Comparison of ENCODE assay signal across 8 cellular contexts in the genomic region with DNA sequence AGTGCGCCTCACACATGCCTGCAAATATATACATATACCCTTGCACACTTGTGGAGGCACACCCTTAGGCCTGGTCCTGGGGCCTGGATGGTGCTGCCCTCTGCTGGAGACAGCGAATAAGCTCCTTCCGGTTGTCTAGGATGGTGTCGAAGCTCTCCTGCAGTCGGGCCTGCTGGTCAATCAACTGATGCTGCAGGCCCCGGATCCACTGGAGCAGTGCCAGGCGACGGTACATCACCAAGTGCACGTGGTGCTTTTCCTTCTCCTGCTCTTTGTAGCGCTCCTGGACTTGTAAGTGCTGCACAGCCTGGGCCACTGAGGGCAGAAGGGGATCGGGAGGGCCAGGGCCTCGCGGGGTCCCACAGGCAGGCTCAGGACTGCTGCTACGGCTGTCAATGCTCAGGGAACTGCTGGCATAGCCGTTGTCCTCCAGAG. TPM values are rescaled to one million over a fixed set of nuclear protein-coding genes. Genes with fewer than 3 reads are reported as not detected.
DNase-seq lines count a peak whose midpoint lies in the region; ATAC-seq, FAIRE-seq and TF ChIP-seq lines count a peak whose summit lies in the region.

No MANE protein-coding gene starts in this region.

- H3K27me3 ChIP-seq in A673 (replicated peaks; ENCODE audit: insufficient read depth, low read depth, low read length, poor library complexity) (no peaks in the 10 kb centered on the region), upper lobe of right lung (no peaks in the 10 kb centered on the region)

- peak; percentile 71 for ATAC-seq in upper lobe of right lung

- H3K27ac ChIP-seq in A673 (ENCODE audit: low read depth, low read length, poor library complexity, severe bottlenecking) (no peak overlapping the region), upper lobe of right lung (no peak overlapping the region)

- H3K36me3 ChIP-seq in A673 (ENCODE audit: insufficient read depth, low read length, poor library complexity, severe bottlenecking) (peaks cover 13% of the 10 kb centered on the region), upper lobe of right lung (peaks cover 13% of the 10 kb centered on the region)

- peaks cover 15% of the 10 kb centered on the region for H3K4me1 Mint-ChIP-seq in progenitor cell of endocrine pancreas (ENCODE audit: low read depth)

- BruUV-seq in A673 (replicated peaks; lab: Mats Ljungman, UMichigan) = no TSS peak

- H3K9me3 Mint-ChIP-seq in progenitor cell of endocrine pancreas (ENCODE audit: low read depth) = no peaks in the 10 kb centered on the region

- H3K27me3 Mint-ChIP-seq in progenitor cell of endocrine pancreas = peaks cover 15% of the 10 kb centered on the region

- FAIRE-seq in GM18507 (lab: Jason Lieb, UNC) = peak; percentile 88

- H3K36me3 Mint-ChIP-seq in progenitor cell of endocrine pancreas (ENCODE audit: insufficient read depth) = peaks cover 6% of the 10 kb centered on the region

- no peak overlapping the region for H3K27ac Mint-ChIP-seq in progenitor cell of endocrine pancreas

- DNase-seq in A673 (ENCODE audit: low spot score) (peak; percentile 91), GM18507 (ENCODE audit: extremely low spot score, insufficient read length, low read depth) (peak; percentile 73), M059J (ENCODE audit: low read depth) (peak; percentile 56), SK-N-DZ (ENCODE audit: low spot score) (peak; percentile 76), germinal center (ENCODE audit: low spot score) (peak; percentile 83), progenitor cell of endocrine pancreas (ENCODE audit: low spot score, unreplicated experiment) (peak; percentile 61), upper lobe of right lung (peak; percentile 84)
- peak; percentile 31 to 67 (median 44) for DNase-seq in activated naive CD4-positive, alpha-beta T cell (lab: John Stamatoyannopoulos, UW)

- TF ChIP-seq CTCF in A673 (conservative IDR thresholded peaks at IDR 0.05; ENCODE audit: low read depth, low read length) = peak; percentile 92
- peak; percentile 87 for TF ChIP-seq CTCF in progenitor cell of endocrine pancreas (IDR thresholded peaks at IDR 0.05; ENCODE audit: unreplicated experiment)
- TF ChIP-seq CTCF in upper lobe of right lung (IDR thresholded peaks at IDR 0.05) = peak; percentile 85

- peak overlapping the region; percentile 39 for H3K4me3 Mint-ChIP-seq in progenitor cell of endocrine pancreas (ENCODE audit: low read depth)

- peaks cover 13% of the 10 kb centered on the region for H3K4me1 ChIP-seq in A673 (ENCODE audit: insufficient read depth, low read length, poor library complexity, severe bottlenecking)
- H3K4me1 ChIP-seq in upper lobe of right lung = peaks cover 22% of the 10 kb centered on the region

- CTCF ChIA-PET in A673 (lab: Charles Lee) = interaction anchor here (0.6 to 1.7 kb wide), 14 partner anchors 10 to 1617 kb away, joined by 3 to 23 read pairs (median 4); no protein-coding TSS in a partner anchor

- H3K4me3 ChIP-seq in A673 (ENCODE audit: low read depth, low read length, poor library complexity, severe bottlenecking) = no peak overlapping the region
- no peak overlapping the region for H3K4me3 ChIP-seq in upper lobe of right lung

- intact Hi-C loops in A673 (cut with micrococcal nuclease; ENCODE audit: unreplicated experiment) (loop anchor here (5.0 kb wide), 2 partner anchors 73 to 263 kb away; partner anchors contain the start of gene PSMB2), upper lobe of right lung (cut with DNase I) (no loop called here)

- H3K9me3 ChIP-seq in A673 (ENCODE audit: low read depth, low read length, poor library complexity, severe bottlenecking) = no peaks in the 10 kb centered on the region
- no peaks in the 10 kb centered on the region for H3K9me3 ChIP-seq in upper lobe of right lung

- POLR2A ChIA-PET in A673 (lab: Charles Lee; ENCODE audit: low non-redundant PET) = interaction anchor here (0.6 to 0.7 kb wide), 2 partner anchors 10 to 11 kb away, joined by 4 to 5 read pairs; no protein-coding TSS in a partner anchor

RNA-seq across cellular contexts. Expression of gene C1orf216, which starts 3.1 kb away (rescaled TPM):
- 24.4 and 26.1 TPM in 2 replicates for total RNA-seq in A673 (2021)
- 19.7 and 28.9 TPM in 2 replicates for total RNA-seq in M059J (2014; rRNA removed; shearing (Covaris generic))
- 5.3 and 5.7 TPM in 2 replicates for polyA plus RNA-seq in SK-N-DZ (2014; cell fraction: cytosol; rRNA removed)
- polyA plus RNA-seq in SK-N-DZ (2014; cell fraction: nucleus; rRNA removed) = 9.0 and 12.7 TPM in 2 replicates
- total RNA-seq in progenitor cell of endocrine pancreas = 11.3 and 12.8 TPM in 2 replicates
- total RNA-seq in upper lobe of right lung = 13.9 TPM

RNA-seq across cellular contexts. Expression of gene CLSPN, which starts 54.2 kb away (rescaled TPM):
- total RNA-seq in A673 (2021) = 72.2 and 84.6 TPM in 2 replicates
- 10.9 and 33.4 TPM in 2 replicates for total RNA-seq in M059J (2014; rRNA removed; shearing (Covaris generic))
- polyA plus RNA-seq in SK-N-DZ (2014; cell fraction: cytosol; rRNA removed) = 16.2 and 22.4 TPM in 2 replicates
- 8.7 and 13.2 TPM in 2 replicates for polyA plus RNA-seq in SK-N-DZ (2014; cell fraction: nucleus; rRNA removed)
- 20.6 and 23.3 TPM in 2 replicates for total RNA-seq in progenitor cell of endocrine pancreas
- total RNA-seq in upper lobe of right lung = 0.55 TPM
